20 cellular contexts compared by ENCODE assay signal in genomic region chr5:20615888-20616563, GRCh38.
DNase-seq lines count a peak whose midpoint lies in the region; ATAC-seq lines count a peak whose summit lies in the region.
"Had no signal": no experiment of that assay in that cellular context is flagged by ENCODE, and none has a peak within 500 bp of the region (broad histone marks: within the 10 kb centered on the region; RNA-seq: fewer than 3 reads in every experiment).

No MANE protein-coding gene starts in this region.

- H3K9me3 Mint-ChIP-seq in activated naive CD4-positive, alpha-beta T cell treated with anti-CD3 and anti-CD28 coated beads for 36 hours = peaks cover 10% of the 10 kb centered on the region

- intact Hi-C loops in posterior vena cava (cut with DNase I) = loop anchor here in 1 of 2 donors (5.0 kb wide), 1 partner anchor 1131 kb away; no protein-coding TSS in a partner anchor
- intact Hi-C loops in activated naive CD4-positive, alpha-beta T cell treated with anti-CD3 and anti-CD28 coated beads for 36 hours (cut with micrococcal nuclease) = loop anchor here (10.0 kb wide), 1 partner anchor 1051 kb away; no protein-coding TSS in a partner anchor
- intact Hi-C loops in aorta (cut with DNase I) = no loop called here

- H3K36me3 ChIP-seq in H7 (replicated peaks; ENCODE audit: control insufficient read depth, insufficient read depth, low read length) (no peaks in the 10 kb centered on the region), aorta (ENCODE audit: control insufficient read depth in 1 of 2, insufficient read depth in 2 of 2, low read length in 1 of 2) (no peaks in the 10 kb centered on the region)
- H3K36me3 ChIP-seq: BLaER1 treated with 17β-estradiol and CSF1 and Interleukin-3, amounts not matched to agents 10 nM and 100 nM; MG63; Peyer's patch; SJSA1 had no signal

- H3K27me3 Mint-ChIP-seq in activated naive CD4-positive, alpha-beta T cell treated with anti-CD3 and anti-CD28 coated beads for 36 hours (ENCODE audit: low read depth) = no peaks in the 10 kb centered on the region
- H3K27me3 Mint-ChIP-seq: CD4-positive, alpha-beta memory T cell had no signal

- no peaks in the 10 kb centered on the region for H3K36me3 Mint-ChIP-seq in activated naive CD4-positive, alpha-beta T cell treated with anti-CD3 and anti-CD28 coated beads for 36 hours (ENCODE audit: low read depth)
- H3K36me3 Mint-ChIP-seq: CD4-positive, alpha-beta memory T cell had no signal

- H3K27ac Mint-ChIP-seq in activated naive CD4-positive, alpha-beta T cell treated with anti-CD3 and anti-CD28 coated beads for 36 hours = no peak overlapping the region
- H3K27ac Mint-ChIP-seq: CD4-positive, alpha-beta memory T cell had no signal

- ATAC-seq in GM18868 (IDR thresholded peaks at IDR 0.05; ENCODE audit: unreplicated experiment) (no peak), aorta (ENCODE audit: low FRiP score) (no peak)
- ATAC-seq: Right ventricle myocardium inferior had no signal

- H3K27ac ChIP-seq in aorta (ENCODE audit: low read depth in 1 of 2, low read length in 2 of 2) = no peak overlapping the region
- H3K27ac ChIP-seq: BLaER1 treated with 17β-estradiol and CSF1 and Interleukin-3, amounts not matched to agents 10 nM and 100 nM; Peyer's patch; SJSA1 had no signal

- H3K27me3 ChIP-seq in H7 (ENCODE audit: control insufficient read depth, insufficient read depth, low read length) = no peaks in the 10 kb centered on the region
- no peaks in the 10 kb centered on the region for H3K27me3 ChIP-seq in aorta (ENCODE audit: control insufficient read depth in 1 of 2, insufficient read depth in 2 of 2, low read length in 1 of 2)
- H3K27me3 ChIP-seq: BLaER1 treated with 17β-estradiol and CSF1 and Interleukin-3, amounts not matched to agents 10 nM and 100 nM; MG63; Peyer's patch; SJSA1 had no signal

- H3K4me1 Mint-ChIP-seq in activated naive CD4-positive, alpha-beta T cell treated with anti-CD3 and anti-CD28 coated beads for 36 hours (ENCODE audit: low read depth) = no peaks in the 10 kb centered on the region
- H3K4me1 Mint-ChIP-seq: CD4-positive, alpha-beta memory T cell had no signal

- CTCF ChIA-PET in activated naive CD4-positive, alpha-beta T cell treated with anti-CD3 and anti-CD28 coated beads for 36 hours (lab: Charles Lee) = no interaction called here

- DNase-seq in DMS53 treated with DMSO at 0.1 percent for 48 hours (lab: John Stamatoyannopoulos, UW; ENCODE audit: unreplicated experiment) (peak; percentile 57), H7 (peak; percentile 22), RPMI7951 (ENCODE audit: low read depth) (peak; percentile 62), posterior vena cava (ENCODE audit: low spot score) (peak; percentile 76), aorta (no peak)
- no peak for DNase-seq in activated naive CD4-positive, alpha-beta T cell treated with anti-CD3 and anti-CD28 coated beads for 36 hours
- DNase-seq: ACHN; CD4-positive, alpha-beta memory T cell; GDM1; MG63; NCI-H1048; NCI-H1694; NCI-H2081; NCI-H774; Peyer's patch; T-helper 2 cell had no signal

- no peaks in the 10 kb centered on the region for H3K9me3 ChIP-seq in aorta (ENCODE audit: control insufficient read depth, low read length)
- H3K9me3 ChIP-seq: MG63 had no signal

- 92 to 94% methylated on average over 21 of the region's 21 CpGs for WGBS in aorta, 2 donors

- H3K4me3 Mint-ChIP-seq in activated naive CD4-positive, alpha-beta T cell treated with anti-CD3 and anti-CD28 coated beads for 36 hours = no peak overlapping the region
- H3K4me3 Mint-ChIP-seq: CD4-positive, alpha-beta memory T cell had no signal

- H3K4me1 ChIP-seq in aorta (ENCODE audit: control insufficient read depth in 1 of 2, insufficient read depth in 2 of 2, low read length in 2 of 2) = no peaks in the 10 kb centered on the region
- H3K4me1 ChIP-seq: BLaER1 treated with 17β-estradiol and CSF1 and Interleukin-3, amounts not matched to agents 10 nM and 100 nM; Peyer's patch; SJSA1 had no signal

- H3K4me3 ChIP-seq in H7 (ENCODE audit: insufficient read depth, low read depth, low read length) (no peak overlapping the region), aorta (ENCODE audit: low read length in 2 of 2) (no peak overlapping the region)
- H3K4me3 ChIP-seq: BLaER1 treated with 17β-estradiol and CSF1 and Interleukin-3, amounts not matched to agents 10 nM and 100 nM; MG63; Peyer's patch; SJSA1 had no signal

Comparison
In these comparisons a context has a peak if more than half of its experiments do, and no peak if none do; other contexts are left out.
1. DNase-seq: peak in DMS53 treated with DMSO at 0.1 percent for 48 hours (single experiment), H7 (single experiment), RPMI7951 (single experiment) and posterior vena cava (single experiment); none in activated naive CD4-positive, alpha-beta T cell treated with anti-CD3 and anti-CD28 coated beads for 36 hours (single experiment) and aorta (0 of 2).